Comparison of ENCODE assay signal across 8 cellular contexts in the genomic region with DNA sequence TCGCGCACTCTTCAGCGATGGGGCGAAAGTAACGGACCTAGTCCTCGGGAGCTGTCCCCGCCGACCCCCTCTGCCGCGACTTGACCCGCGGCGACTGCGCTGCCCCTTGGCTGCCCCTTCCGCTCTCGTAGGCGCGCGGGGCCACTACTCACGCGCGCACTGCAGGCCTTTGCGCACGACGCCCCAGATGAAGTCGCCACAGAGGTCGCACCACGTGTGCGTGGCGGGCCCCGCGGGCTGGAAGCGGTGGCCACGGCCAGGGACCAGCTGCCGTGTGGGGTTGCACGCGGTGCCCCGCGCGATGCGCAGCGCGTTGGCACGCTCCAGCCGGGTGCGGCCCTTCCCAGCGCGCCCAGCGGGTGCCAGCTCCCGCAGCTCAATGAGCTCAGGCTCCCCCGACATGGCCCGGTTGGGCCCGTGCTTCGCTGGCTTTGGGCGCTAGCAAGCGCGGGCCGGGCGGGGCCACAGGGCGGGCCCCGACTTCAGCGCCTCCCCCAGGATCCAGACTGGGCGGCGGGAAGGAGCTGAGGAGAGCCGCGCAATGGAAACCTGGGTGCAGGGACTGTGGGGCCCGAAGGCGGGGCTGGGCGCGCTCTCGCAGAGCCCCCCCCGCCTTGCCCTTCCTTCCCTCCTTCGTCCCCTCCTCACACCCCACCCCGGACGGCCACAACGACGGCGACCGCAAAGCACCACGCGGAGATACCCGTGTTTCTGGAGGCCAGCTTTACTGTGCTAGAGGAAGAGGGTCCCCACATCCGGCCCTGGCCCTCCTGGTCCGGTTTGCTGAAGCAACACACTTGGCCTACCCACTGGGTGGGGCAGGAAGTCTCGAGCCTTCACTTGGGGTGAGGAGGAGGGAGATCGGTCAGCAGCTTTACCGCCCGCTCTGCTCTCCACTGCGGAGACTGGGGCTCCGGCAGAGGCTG. TPM values are rescaled to one million over a fixed set of nuclear protein-coding genes. Genes with fewer than 3 reads are reported as not detected.
DNase-seq lines count a peak whose midpoint lies in the region; ATAC-seq and TF ChIP-seq lines count a peak whose summit lies in the region.

A gene with protein sequence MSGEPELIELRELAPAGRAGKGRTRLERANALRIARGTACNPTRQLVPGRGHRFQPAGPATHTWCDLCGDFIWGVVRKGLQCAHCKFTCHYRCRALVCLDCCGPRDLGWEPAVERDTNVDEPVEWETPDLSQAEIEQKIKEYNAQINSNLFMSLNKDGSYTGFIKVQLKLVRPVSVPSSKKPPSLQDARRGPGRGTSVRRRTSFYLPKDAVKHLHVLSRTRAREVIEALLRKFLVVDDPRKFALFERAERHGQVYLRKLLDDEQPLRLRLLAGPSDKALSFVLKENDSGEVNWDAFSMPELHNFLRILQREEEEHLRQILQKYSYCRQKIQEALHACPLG (minus strand): TSS at position 433 of the 926 bp plus-strand sequence. CDS start 31 bp downstream, at position 402.

- H3K27ac Mint-ChIP-seq in activated CD8-positive, alpha-beta memory T cell treated with anti-CD3 and anti-CD28 coated beads, Interleukin-2, amount 10 ng/mL, durations not matched to agents 7 days and 5 days = peak within 1 kb of the TSS; percentile 94
- peak within 1 kb of the TSS; percentile 89 to 97 (median 96) for H3K27ac Mint-ChIP-seq in naive thymus-derived CD4-positive, alpha-beta T cell

- in situ Hi-C loops in G401 (cut with HindIII; ENCODE audit: low sequenced_read_pairs) = no loop called here

- POLR2A ChIA-PET in naive thymus-derived CD4-positive, alpha-beta T cell (lab: Charles Lee) = interaction anchor here (0.7 to 34.0 kb wide), 9 partner anchors 16 to 262 kb away, joined by 3 to 656 read pairs (median 3); partner anchors contain the start of genes C3orf18, CYB561D2, GNAI2 and HEMK1

- peak; percentile 57 for ATAC-seq in activated CD8-positive, alpha-beta memory T cell treated with anti-CD3 and anti-CD28 coated beads, Interleukin-2, amount 10 ng/mL, durations not matched to agents 7 days and 5 days
- peak; percentile 17 for ATAC-seq in naive thymus-derived CD4-positive, alpha-beta T cell
- ATAC-seq in thoracic aorta (ENCODE audit: insufficient number of reproducible peaks, low FRiP score, low read depth) = no peak
- ATAC-seq in HG03439 (IDR thresholded peaks at IDR 0.05; ENCODE audit: unreplicated experiment) = no peak

- peaks cover 49% of the 10 kb centered on the region for H3K4me1 Mint-ChIP-seq in activated CD8-positive, alpha-beta memory T cell treated with anti-CD3 and anti-CD28 coated beads, Interleukin-2, amount 10 ng/mL, durations not matched to agents 7 days and 5 days
- H3K4me1 Mint-ChIP-seq in naive thymus-derived CD4-positive, alpha-beta T cell = peaks cover 24 to 64% (median 47%) of the 10 kb centered on the region in 7 donors

- peak; percentile 95 for TF ChIP-seq POLR2A in erythroblast (IDR thresholded peaks at IDR 0.05; ENCODE audit: low read length)

- H3K27ac ChIP-seq in naive thymus-derived CD4-positive, alpha-beta T cell (ENCODE audit: low read depth, low read length) = peak within 1 kb of the TSS; percentile 69
- H3K27ac ChIP-seq in thoracic aorta = peak within 1 kb of the TSS; percentile 90 to 93

- H3K36me3 ChIP-seq in naive thymus-derived CD4-positive, alpha-beta T cell (ENCODE audit: control insufficient read depth in 2 of 3, insufficient read depth in 3 of 3, low read length in 3 of 3) = peaks cover 0 to 7% (median 0%) of the 10 kb centered on the region in 3 experiments
- H3K36me3 ChIP-seq in thoracic aorta = no peaks in the 10 kb centered on the region

- peak; percentile 57 for DNase-seq in G401 (ENCODE audit: low spot score)
- DNase-seq in LHCN-M2 (ENCODE audit: low read depth) = peak; percentile 23
- DNase-seq in activated CD8-positive, alpha-beta memory T cell treated with anti-CD3 and anti-CD28 coated beads, Interleukin-2, amount 10 ng/mL, durations not matched to agents 7 days and 5 days = peak; percentile 98
- peak; percentile 83 to 84 for DNase-seq in erythroblast (lab: John Stamatoyannopoulos, UW)
- DNase-seq in naive thymus-derived CD4-positive, alpha-beta T cell = peak; percentile 29 to 80 (median 46)
- no peak for DNase-seq in thoracic aorta (ENCODE audit: low spot score)
- no peak for DNase-seq in NCI-H1105 treated with DMSO at 0.1 percent for 48 hours (lab: John Stamatoyannopoulos, UW)

- CTCF ChIA-PET in activated CD8-positive, alpha-beta memory T cell treated with anti-CD3 and anti-CD28 coated beads, Interleukin-2, amount 10 ng/mL, durations not matched to agents 7 days and 5 days (lab: Charles Lee) = interaction anchor here (0.7 to 2.4 kb wide), 12 partner anchors 9 to 269 kb away, joined by 3 to 8 read pairs (median 4); partner anchors contain the start of genes HYAL3 and NAA80
- CTCF ChIA-PET in naive thymus-derived CD4-positive, alpha-beta T cell (lab: Charles Lee) = interaction anchor here (1.3 to 1.6 kb wide), 3 partner anchors 9 to 271 kb away, joined by 3 to 10 read pairs (median 4); partner anchors contain the start of genes CISH, CYB561D2 and NPRL2

- intact Hi-C loops in naive thymus-derived CD4-positive, alpha-beta T cell (cut with micrococcal nuclease) = loop anchor here in 1 of 2 donors (2.0 to 5.0 kb wide), 2 partner anchors 232 to 1332 kb away; partner anchors contain the start of gene TEX264

- H3K4me3 ChIP-seq in naive thymus-derived CD4-positive, alpha-beta T cell (ENCODE audit: low read length) = peak within 1 kb of the TSS; percentile 83
- peak within 1 kb of the TSS; percentile 74 for H3K4me3 ChIP-seq in thoracic aorta

- H3K4me1 ChIP-seq in naive thymus-derived CD4-positive, alpha-beta T cell (ENCODE audit: control insufficient read depth in 2 of 2, insufficient read depth in 2 of 2, low read length in 2 of 2) = peaks cover 23 to 49% of the 10 kb centered on the region in 2 donors
- H3K4me1 ChIP-seq in thoracic aorta (ENCODE audit: control insufficient read depth in 1 of 2, low read depth in 2 of 2) = peaks cover 28 to 57% of the 10 kb centered on the region in 2 donors

- H3K4me3 Mint-ChIP-seq in activated CD8-positive, alpha-beta memory T cell treated with anti-CD3 and anti-CD28 coated beads, Interleukin-2, amount 10 ng/mL, durations not matched to agents 7 days and 5 days = peak within 1 kb of the TSS; percentile 92
- peak within 1 kb of the TSS; percentile 82 to 97 (median 95) for H3K4me3 Mint-ChIP-seq in naive thymus-derived CD4-positive, alpha-beta T cell

- TF ChIP-seq CTCF in thoracic aorta (IDR thresholded peaks at IDR 0.05) = no peak

- H3K9me3 ChIP-seq in naive thymus-derived CD4-positive, alpha-beta T cell (ENCODE audit: control insufficient read depth in 2 of 3, low read length in 3 of 3) = no peaks in the 10 kb centered on the region
- H3K9me3 ChIP-seq in thoracic aorta = no peaks in the 10 kb centered on the region

- H3K36me3 Mint-ChIP-seq in activated CD8-positive, alpha-beta memory T cell treated with anti-CD3 and anti-CD28 coated beads, Interleukin-2, amount 10 ng/mL, durations not matched to agents 7 days and 5 days = peaks cover 39% of the 10 kb centered on the region
- H3K36me3 Mint-ChIP-seq in naive thymus-derived CD4-positive, alpha-beta T cell = peaks cover 0 to 27% (median 0%) of the 10 kb centered on the region in 5 donors

- no peaks in the 10 kb centered on the region for H3K9me3 Mint-ChIP-seq in activated CD8-positive, alpha-beta memory T cell treated with anti-CD3 and anti-CD28 coated beads, Interleukin-2, amount 10 ng/mL, durations not matched to agents 7 days and 5 days (ENCODE audit: low read depth)
- H3K9me3 Mint-ChIP-seq in naive thymus-derived CD4-positive, alpha-beta T cell = peaks cover 0 to 3% (median 0%) of the 10 kb centered on the region in 11 donors

- H3K27me3 ChIP-seq in naive thymus-derived CD4-positive, alpha-beta T cell (ENCODE audit: control insufficient read depth in 2 of 2, insufficient read depth in 2 of 2, low read length in 2 of 2) = no peaks in the 10 kb centered on the region
- H3K27me3 ChIP-seq in thoracic aorta (replicated peaks; ENCODE audit: insufficient read depth) = no peaks in the 10 kb centered on the region

- no peaks in the 10 kb centered on the region for H3K27me3 Mint-ChIP-seq in activated CD8-positive, alpha-beta memory T cell treated with anti-CD3 and anti-CD28 coated beads, Interleukin-2, amount 10 ng/mL, durations not matched to agents 7 days and 5 days
- peaks cover 0 to 3% (median 0%) of the 10 kb centered on the region in 5 donors for H3K27me3 Mint-ChIP-seq in naive thymus-derived CD4-positive, alpha-beta T cell

RNA-seq across cellular contexts. Expression of the gene that starts here (rescaled TPM):
- 23.2 and 31.8 TPM in 2 replicates for total RNA-seq in G401 (2014; rRNA removed; shearing (Covaris generic))
- 26.3 and 32.4 TPM in 2 replicates for total RNA-seq in LHCN-M2 (2014; rRNA removed)
- polyA plus RNA-seq in LHCN-M2 (2012) = 33.2 TPM
- 100 to 1,000 TPM; 124 to 205 TPM for total RNA-seq in activated CD8-positive, alpha-beta memory T cell treated with anti-CD3 and anti-CD28 coated beads, Interleukin-2, amount 10 ng/mL, durations not matched to agents 7 days and 5 days
- total RNA-seq in naive thymus-derived CD4-positive, alpha-beta T cell = 100 to 1,000 TPM in 1 of 5 experiments, 10 to 100 TPM in 4; 39.4 to 105 (median 69.6) TPM
- polyA plus RNA-seq in naive thymus-derived CD4-positive, alpha-beta T cell = 10 to 100 TPM; 32.7 to 47.9 TPM
- total RNA-seq in thoracic aorta = 10 to 100 TPM; 45.2 to 72.2 TPM

Comparison
In these comparisons a context has a peak if more than half of its experiments do, and no peak if none do; other contexts are left out.
1. DNase-seq: peak in G401 (single experiment), LHCN-M2 (single experiment), activated CD8-positive, alpha-beta memory T cell treated with anti-CD3 and anti-CD28 coated beads, Interleukin-2, amount 10 ng/mL, durations not matched to agents 7 days and 5 days (single experiment), erythroblast (2 of 2) and naive thymus-derived CD4-positive, alpha-beta T cell (9 of 9); none in thoracic aorta (single experiment) and NCI-H1105 treated with DMSO at 0.1 percent for 48 hours (single experiment).
2. ATAC-seq: peak in activated CD8-positive, alpha-beta memory T cell treated with anti-CD3 and anti-CD28 coated beads, Interleukin-2, amount 10 ng/mL, durations not matched to agents 7 days and 5 days (single experiment) and naive thymus-derived CD4-positive, alpha-beta T cell (single experiment); none in thoracic aorta (single experiment) and HG03439 (single experiment).